9 cellular contexts compared by ENCODE assay signal in genomic region chr15:90291679-90292356, GRCh38. TPM values are rescaled to one million over a fixed set of nuclear protein-coding genes. Genes with fewer than 3 reads are reported as not detected.
DNase-seq lines count a peak whose midpoint lies in the region; ATAC-seq and TF ChIP-seq lines count a peak whose summit lies in the region.
"Had no signal": no experiment of that assay in that cellular context is flagged by ENCODE, and none has a peak within 500 bp of the region (broad histone marks: within the 10 kb centered on the region; RNA-seq: fewer than 3 reads in every experiment).

No MANE protein-coding gene starts in this region.

- in situ Hi-C loops in G401 (cut with HindIII; ENCODE audit: low sequenced_read_pairs), result no loop called here

- POLR2A ChIA-PET in GM10248 (lab: Yijun Ruan, JAX), result no interaction called here

- CTCF ChIA-PET in GM10248 (lab: Yijun Ruan, JAX), result interaction anchor here (0.8 to 7.9 kb wide), 10 partner anchors 9 to 980 kb away, joined by 3 to 96 read pairs (median 6); partner anchors contain the start of genes HDDC3, NGRN and UNC45A

- ATAC-seq in HG03108 (IDR thresholded peaks at IDR 0.05; ENCODE audit: unreplicated experiment), result no peak

- DNase-seq in COR-L47 (lab: John Stamatoyannopoulos, UW) (peak; percentile 35), GM10248 (ENCODE audit: extremely low spot score) (peak; percentile 32), NCI-H460 (ENCODE audit: extremely low read depth, low read depth) (peak; percentile 43), dermis blood vessel endothelial cell (peak; percentile 25), G401 (ENCODE audit: low spot score) (no peak)
- no peak for DNase-seq in stimulated activated naive CD4-positive, alpha-beta T cell (lab: John Stamatoyannopoulos, UW)
- DNase-seq: activated naive CD8-positive, alpha-beta T cell treated with anti-CD3 and anti-CD28 coated beads, Interleukin-2, amount 10 ng/mL, durations not matched to agents 7 days and 5 days; occipital lobe had no signal

- TF ChIP-seq CTCF in GM10248 (IDR thresholded peaks at IDR 0.05; ENCODE audit: control extremely low read depth, extremely low read depth, low read depth, missing control alignments), result no peak

RNA-seq across cellular contexts. Expression of gene NGRN, which starts 26.3 kb away (rescaled TPM):
- total RNA-seq in NCI-H460 (2014; rRNA removed; shearing (Covaris generic)), result 119 and 120 TPM in 2 replicates
- 56.8 and 59.8 TPM in 2 replicates for polyA plus RNA-seq in NCI-H460 (2014; cell fraction: nucleus; rRNA removed)
- 68.1 and 92.9 TPM in 2 replicates for total RNA-seq in dermis blood vessel endothelial cell
- total RNA-seq in G401 (2014; rRNA removed; shearing (Covaris generic)), result 105 and 114 TPM in 2 replicates

RNA-seq across cellular contexts. Expression of gene TTLL13, which starts 42.5 kb away (rescaled TPM):
- total RNA-seq in NCI-H460 (2014; rRNA removed; shearing (Covaris generic)), result 0.10 and 0.43 TPM in 2 replicates
- polyA plus RNA-seq in NCI-H460 (2014; cell fraction: nucleus; rRNA removed), result 0.26 TPM in 1 of 2 replicates, not detected in the other
- total RNA-seq in dermis blood vessel endothelial cell, result 0.09 and 0.17 TPM in 2 replicates
- total RNA-seq in G401 (2014; rRNA removed; shearing (Covaris generic)), result not detected in 2 replicates

RNA-seq across cellular contexts. Expression of gene GDPGP1, which starts 57.8 kb away (rescaled TPM):
- total RNA-seq in NCI-H460 (2014; rRNA removed; shearing (Covaris generic)), result 1.2 and 3.4 TPM in 2 replicates
- 0.81 and 1.4 TPM in 2 replicates for polyA plus RNA-seq in NCI-H460 (2014; cell fraction: nucleus; rRNA removed)
- 11.7 and 13.6 TPM in 2 replicates for total RNA-seq in dermis blood vessel endothelial cell
- 3.4 and 4.2 TPM in 2 replicates for total RNA-seq in G401 (2014; rRNA removed; shearing (Covaris generic))

RNA-seq across cellular contexts. Expression of gene CIB1, which starts 58.1 kb away (rescaled TPM):
- total RNA-seq in NCI-H460 (2014; rRNA removed; shearing (Covaris generic)), result 51.0 and 54.1 TPM in 2 replicates
- polyA plus RNA-seq in NCI-H460 (2014; cell fraction: nucleus; rRNA removed), result 25.2 and 34.6 TPM in 2 replicates
- total RNA-seq in dermis blood vessel endothelial cell, result 22.5 and 26.2 TPM in 2 replicates
- total RNA-seq in G401 (2014; rRNA removed; shearing (Covaris generic)), result 82.0 and 83.7 TPM in 2 replicates

Comparison
In these comparisons a context has a peak if more than half of its experiments do, and no peak if none do; other contexts are left out.
1. DNase-seq: peak in COR-L47 (single experiment), GM10248 (single experiment), NCI-H460 (single experiment) and dermis blood vessel endothelial cell (single experiment); none in stimulated activated naive CD4-positive, alpha-beta T cell (0 of 6) and G401 (single experiment).